Comparison of ENCODE assay signal across 1 cellular context in the genomic region with DNA sequence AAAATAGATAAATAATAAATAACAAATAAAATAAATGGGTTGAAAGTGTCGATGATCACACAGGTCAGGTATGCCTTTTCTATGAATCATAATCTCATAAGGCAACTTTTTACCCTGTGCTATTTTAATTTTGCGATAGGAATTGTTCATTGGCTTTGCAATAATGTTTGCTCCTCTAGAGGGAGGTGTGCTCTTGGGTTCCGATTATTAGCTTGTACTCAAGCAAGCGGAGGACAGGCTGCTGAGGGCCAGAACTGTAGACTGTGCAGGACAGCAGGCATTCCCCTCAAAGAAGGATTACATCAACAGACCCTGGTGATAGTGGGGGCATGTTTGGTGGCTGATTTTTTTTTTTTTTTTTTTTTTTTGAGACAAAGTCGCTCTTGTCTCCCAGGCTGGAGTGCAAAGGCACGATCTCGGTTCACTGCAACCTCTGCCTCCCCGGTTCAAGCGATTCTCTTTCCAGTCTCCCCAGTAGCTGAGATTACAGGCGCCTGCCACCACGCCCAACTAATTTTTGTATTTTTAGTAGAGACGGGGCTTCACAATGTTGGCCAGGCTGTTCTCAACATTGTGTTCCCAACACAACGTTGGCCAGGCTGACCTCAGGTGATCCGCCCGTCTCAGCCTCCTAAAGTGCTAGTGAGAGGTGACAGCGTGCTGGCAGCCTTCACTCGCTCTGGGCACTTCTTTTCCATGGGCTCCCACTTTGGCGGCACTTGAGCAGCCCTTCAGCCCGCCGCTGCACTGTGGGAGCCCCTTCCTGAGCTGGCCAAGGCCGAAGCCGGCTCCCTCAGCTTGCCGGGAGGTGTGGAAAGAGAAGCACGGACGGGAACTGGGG.
TF ChIP-seq lines count a peak whose summit lies in the region.

No MANE protein-coding gene starts in this region.

TF ChIP-seq in HepG2, 621 proteins besides CTCF, POLR2A, EP300 and RAD21 (continued from another document):
- TF ChIP-seq NFKBIZ (CRISPR knock-in tag; IDR thresholded peaks at IDR 0.05): no peak
- peak; percentile 48; the same call in 1 of the 2 replicates for TF ChIP-seq BCL6 (CRISPR knock-in tag; IDR thresholded peaks at IDR 0.05)
- TF ChIP-seq, protein P1, sequence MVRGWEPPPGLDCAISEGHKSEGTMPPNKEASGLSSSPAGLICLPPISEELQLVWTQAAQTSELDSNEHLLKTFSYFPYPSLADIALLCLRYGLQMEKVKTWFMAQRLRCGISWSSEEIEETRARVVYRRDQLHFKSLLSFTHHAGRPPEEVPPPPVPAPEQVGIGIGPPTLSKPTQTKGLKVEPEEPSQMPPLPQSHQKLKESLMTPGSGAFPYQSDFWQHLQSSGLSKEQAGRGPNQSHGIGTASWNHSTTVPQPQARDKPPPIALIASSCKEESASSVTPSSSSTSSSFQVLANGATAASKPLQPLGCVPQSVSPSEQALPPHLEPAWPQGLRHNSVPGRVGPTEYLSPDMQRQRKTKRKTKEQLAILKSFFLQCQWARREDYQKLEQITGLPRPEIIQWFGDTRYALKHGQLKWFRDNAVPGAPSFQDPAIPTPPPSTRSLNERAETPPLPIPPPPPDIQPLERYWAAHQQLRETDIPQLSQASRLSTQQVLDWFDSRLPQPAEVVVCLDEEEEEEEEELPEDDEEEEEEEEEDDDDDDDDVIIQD (CRISPR knock-in tag; IDR thresholded peaks at IDR 0.05; ENCODE audit: low read depth): peak; percentile 50; the same call in 1 of the 2 replicates
- no peak for TF ChIP-seq FOXP4 (CRISPR knock-in tag; IDR thresholded peaks at IDR 0.05)
- TF ChIP-seq ZFP36 (IDR thresholded peaks at IDR 0.05; ENCODE audit: borderline replicate concordance, low read depth, low read length, partially characterized antibody): peak; percentile 5
- TF ChIP-seq ZSCAN21 (CRISPR knock-in tag; IDR thresholded peaks at IDR 0.05; ENCODE audit: borderline replicate concordance): no peak
- TF ChIP-seq, protein P2, sequence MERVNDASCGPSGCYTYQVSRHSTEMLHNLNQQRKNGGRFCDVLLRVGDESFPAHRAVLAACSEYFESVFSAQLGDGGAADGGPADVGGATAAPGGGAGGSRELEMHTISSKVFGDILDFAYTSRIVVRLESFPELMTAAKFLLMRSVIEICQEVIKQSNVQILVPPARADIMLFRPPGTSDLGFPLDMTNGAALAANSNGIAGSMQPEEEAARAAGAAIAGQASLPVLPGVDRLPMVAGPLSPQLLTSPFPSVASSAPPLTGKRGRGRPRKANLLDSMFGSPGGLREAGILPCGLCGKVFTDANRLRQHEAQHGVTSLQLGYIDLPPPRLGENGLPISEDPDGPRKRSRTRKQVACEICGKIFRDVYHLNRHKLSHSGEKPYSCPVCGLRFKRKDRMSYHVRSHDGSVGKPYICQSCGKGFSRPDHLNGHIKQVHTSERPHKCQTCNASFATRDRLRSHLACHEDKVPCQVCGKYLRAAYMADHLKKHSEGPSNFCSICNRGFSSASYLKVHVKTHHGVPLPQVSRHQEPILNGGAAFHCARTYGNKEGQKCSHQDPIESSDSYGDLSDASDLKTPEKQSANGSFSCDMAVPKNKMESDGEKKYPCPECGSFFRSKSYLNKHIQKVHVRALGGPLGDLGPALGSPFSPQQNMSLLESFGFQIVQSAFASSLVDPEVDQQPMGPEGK (CRISPR knock-in tag; IDR thresholded peaks at IDR 0.05): peak; percentile 43
- TF ChIP-seq RBM39 (IDR thresholded peaks at IDR 0.05; ENCODE audit: low read depth, low read length, poor library complexity, severe bottlenecking): peak; percentile 32
- TF ChIP-seq SP5 (CRISPR knock-in tag; IDR thresholded peaks at IDR 0.05; ENCODE audit: borderline replicate concordance, low read depth): no peak; the same call in 1 of the 2 replicates
- TF ChIP-seq SOX5 (CRISPR knock-in tag; IDR thresholded peaks at IDR 0.05; ENCODE audit: borderline replicate concordance): 0 out of 2 replicates have a peak, but pooled peaks have one; percentile 15
- TF ChIP-seq ATF2 (CRISPR knock-in tag; IDR thresholded peaks at IDR 0.05): 0 out of 2 replicates have a peak, but pooled peaks have one; percentile 5
- TF ChIP-seq NFYB (CRISPR knock-in tag; IDR thresholded peaks at IDR 0.05): no peak
- 0 out of 2 replicates have a peak, but pooled peaks have one; percentile 26 for TF ChIP-seq GATAD2A (CRISPR knock-in tag; IDR thresholded peaks at IDR 0.05)
- TF ChIP-seq MIER2 (CRISPR knock-in tag; IDR thresholded peaks at IDR 0.05): peak; percentile 10; the same call in 1 of the 2 replicates
- no peak for TF ChIP-seq TBP (CRISPR knock-in tag; IDR thresholded peaks at IDR 0.05)
- 0 out of 2 replicates have a peak, but pooled peaks have one; percentile 67 for TF ChIP-seq SSRP1 (CRISPR knock-in tag; IDR thresholded peaks at IDR 0.05)
- peak; percentile 51; the same call in 1 of the 2 replicates for TF ChIP-seq CEBPG (CRISPR knock-in tag; IDR thresholded peaks at IDR 0.05)
- TF ChIP-seq E2F2 (CRISPR knock-in tag; IDR thresholded peaks at IDR 0.05; ENCODE audit: borderline replicate concordance): no peak
- TF ChIP-seq, protein P3, sequence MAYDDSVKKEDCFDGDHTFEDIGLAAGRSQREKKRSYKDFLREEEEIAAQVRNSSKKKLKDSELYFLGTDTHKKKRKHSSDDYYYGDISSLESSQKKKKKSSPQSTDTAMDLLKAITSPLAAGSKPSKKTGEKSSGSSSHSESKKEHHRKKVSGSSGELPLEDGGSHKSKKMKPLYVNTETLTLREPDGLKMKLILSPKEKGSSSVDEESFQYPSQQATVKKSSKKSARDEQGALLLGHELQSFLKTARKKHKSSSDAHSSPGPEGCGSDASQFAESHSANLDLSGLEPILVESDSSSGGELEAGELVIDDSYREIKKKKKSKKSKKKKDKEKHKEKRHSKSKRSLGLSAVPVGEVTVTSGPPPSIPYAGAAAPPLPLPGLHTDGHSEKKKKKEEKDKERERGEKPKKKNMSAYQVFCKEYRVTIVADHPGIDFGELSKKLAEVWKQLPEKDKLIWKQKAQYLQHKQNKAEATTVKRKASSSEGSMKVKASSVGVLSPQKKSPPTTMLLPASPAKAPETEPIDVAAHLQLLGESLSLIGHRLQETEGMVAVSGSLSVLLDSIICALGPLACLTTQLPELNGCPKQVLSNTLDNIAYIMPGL (CRISPR knock-in tag; IDR thresholded peaks at IDR 0.05; ENCODE audit: borderline replicate concordance in 1 of 2, low read depth in 1 of 2): peak in 1 of 2 experiments; percentile 85; a peak in 2 of 4 replicates
- peak; percentile 25; the same call in 1 of the 2 replicates for TF ChIP-seq RXRB (CRISPR knock-in tag; IDR thresholded peaks at IDR 0.05; ENCODE audit: borderline replicate concordance)
- TF ChIP-seq TEAD3 (CRISPR knock-in tag; optimal IDR thresholded peaks at IDR 0.05; ENCODE audit: borderline replicate concordance): peak; percentile 43
- TF ChIP-seq, protein P4, sequence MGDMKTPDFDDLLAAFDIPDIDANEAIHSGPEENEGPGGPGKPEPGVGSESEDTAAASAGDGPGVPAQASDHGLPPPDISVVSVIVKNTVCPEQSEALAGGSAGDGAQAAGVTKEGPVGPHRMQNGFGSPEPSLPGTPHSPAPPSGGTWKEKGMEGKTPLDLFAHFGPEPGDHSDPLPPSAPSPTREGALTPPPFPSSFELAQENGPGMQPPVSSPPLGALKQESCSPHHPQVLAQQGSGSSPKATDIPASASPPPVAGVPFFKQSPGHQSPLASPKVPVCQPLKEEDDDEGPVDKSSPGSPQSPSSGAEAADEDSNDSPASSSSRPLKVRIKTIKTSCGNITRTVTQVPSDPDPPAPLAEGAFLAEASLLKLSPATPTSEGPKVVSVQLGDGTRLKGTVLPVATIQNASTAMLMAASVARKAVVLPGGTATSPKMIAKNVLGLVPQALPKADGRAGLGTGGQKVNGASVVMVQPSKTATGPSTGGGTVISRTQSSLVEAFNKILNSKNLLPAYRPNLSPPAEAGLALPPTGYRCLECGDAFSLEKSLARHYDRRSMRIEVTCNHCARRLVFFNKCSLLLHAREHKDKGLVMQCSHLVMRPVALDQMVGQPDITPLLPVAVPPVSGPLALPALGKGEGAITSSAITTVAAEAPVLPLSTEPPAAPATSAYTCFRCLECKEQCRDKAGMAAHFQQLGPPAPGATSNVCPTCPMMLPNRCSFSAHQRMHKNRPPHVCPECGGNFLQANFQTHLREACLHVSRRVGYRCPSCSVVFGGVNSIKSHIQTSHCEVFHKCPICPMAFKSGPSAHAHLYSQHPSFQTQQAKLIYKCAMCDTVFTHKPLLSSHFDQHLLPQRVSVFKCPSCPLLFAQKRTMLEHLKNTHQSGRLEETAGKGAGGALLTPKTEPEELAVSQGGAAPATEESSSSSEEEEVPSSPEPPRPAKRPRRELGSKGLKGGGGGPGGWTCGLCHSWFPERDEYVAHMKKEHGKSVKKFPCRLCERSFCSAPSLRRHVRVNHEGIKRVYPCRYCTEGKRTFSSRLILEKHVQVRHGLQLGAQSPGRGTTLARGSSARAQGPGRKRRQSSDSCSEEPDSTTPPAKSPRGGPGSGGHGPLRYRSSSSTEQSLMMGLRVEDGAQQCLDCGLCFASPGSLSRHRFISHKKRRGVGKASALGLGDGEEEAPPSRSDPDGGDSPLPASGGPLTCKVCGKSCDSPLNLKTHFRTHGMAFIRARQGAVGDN (CRISPR knock-in tag; IDR thresholded peaks at IDR 0.05): peak; percentile 33
- peak; percentile 61 for TF ChIP-seq ZMYM4 (CRISPR knock-in tag; IDR thresholded peaks at IDR 0.05)
- TF ChIP-seq FOXA3 (CRISPR knock-in tag; IDR thresholded peaks at IDR 0.05): peak; percentile 56
- 0 out of 2 replicates have a peak, but pooled peaks have one; percentile 40 for TF ChIP-seq TSC22D2 (CRISPR knock-in tag; IDR thresholded peaks at IDR 0.05; ENCODE audit: borderline replicate concordance)
- peak; percentile 77; the same call in 1 of the 2 replicates for TF ChIP-seq ZNF792 (CRISPR knock-in tag; IDR thresholded peaks at IDR 0.05)
- no peak for TF ChIP-seq FOXO1 (CRISPR knock-in tag; IDR thresholded peaks at IDR 0.05)
- TF ChIP-seq ZMYM3 (CRISPR knock-in tag; IDR thresholded peaks at IDR 0.05): 0 out of 2 replicates have a peak, but pooled peaks have one; percentile 36
- TF ChIP-seq, protein P5, sequence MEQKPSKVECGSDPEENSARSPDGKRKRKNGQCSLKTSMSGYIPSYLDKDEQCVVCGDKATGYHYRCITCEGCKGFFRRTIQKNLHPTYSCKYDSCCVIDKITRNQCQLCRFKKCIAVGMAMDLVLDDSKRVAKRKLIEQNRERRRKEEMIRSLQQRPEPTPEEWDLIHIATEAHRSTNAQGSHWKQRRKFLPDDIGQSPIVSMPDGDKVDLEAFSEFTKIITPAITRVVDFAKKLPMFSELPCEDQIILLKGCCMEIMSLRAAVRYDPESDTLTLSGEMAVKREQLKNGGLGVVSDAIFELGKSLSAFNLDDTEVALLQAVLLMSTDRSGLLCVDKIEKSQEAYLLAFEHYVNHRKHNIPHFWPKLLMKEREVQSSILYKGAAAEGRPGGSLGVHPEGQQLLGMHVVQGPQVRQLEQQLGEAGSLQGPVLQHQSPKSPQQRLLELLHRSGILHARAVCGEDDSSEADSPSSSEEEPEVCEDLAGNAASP (CRISPR knock-in tag; IDR thresholded peaks at IDR 0.05; ENCODE audit: borderline replicate concordance): 0 out of 2 replicates have a peak, but pooled peaks have one; percentile 10
- no peak for TF ChIP-seq ZMAT3 (CRISPR knock-in tag; conservative IDR thresholded peaks at IDR 0.05)
- TF ChIP-seq, protein P6, sequence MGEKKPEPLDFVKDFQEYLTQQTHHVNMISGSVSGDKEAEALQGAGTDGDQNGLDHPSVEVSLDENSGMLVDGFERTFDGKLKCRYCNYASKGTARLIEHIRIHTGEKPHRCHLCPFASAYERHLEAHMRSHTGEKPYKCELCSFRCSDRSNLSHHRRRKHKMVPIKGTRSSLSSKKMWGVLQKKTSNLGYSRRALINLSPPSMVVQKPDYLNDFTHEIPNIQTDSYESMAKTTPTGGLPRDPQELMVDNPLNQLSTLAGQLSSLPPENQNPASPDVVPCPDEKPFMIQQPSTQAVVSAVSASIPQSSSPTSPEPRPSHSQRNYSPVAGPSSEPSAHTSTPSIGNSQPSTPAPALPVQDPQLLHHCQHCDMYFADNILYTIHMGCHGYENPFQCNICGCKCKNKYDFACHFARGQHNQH (CRISPR knock-in tag; IDR thresholded peaks at IDR 0.05): 0 out of 2 replicates have a peak, but pooled peaks have one; percentile 59
- TF ChIP-seq ZBTB38 (CRISPR knock-in tag; IDR thresholded peaks at IDR 0.05): 0 out of 2 replicates have a peak, but pooled peaks have one; percentile 8
- TF ChIP-seq ZFY (CRISPR knock-in tag; IDR thresholded peaks at IDR 0.05): 0 out of 2 replicates have a peak, but pooled peaks have one; percentile 23
